In the genomic region with DNA sequence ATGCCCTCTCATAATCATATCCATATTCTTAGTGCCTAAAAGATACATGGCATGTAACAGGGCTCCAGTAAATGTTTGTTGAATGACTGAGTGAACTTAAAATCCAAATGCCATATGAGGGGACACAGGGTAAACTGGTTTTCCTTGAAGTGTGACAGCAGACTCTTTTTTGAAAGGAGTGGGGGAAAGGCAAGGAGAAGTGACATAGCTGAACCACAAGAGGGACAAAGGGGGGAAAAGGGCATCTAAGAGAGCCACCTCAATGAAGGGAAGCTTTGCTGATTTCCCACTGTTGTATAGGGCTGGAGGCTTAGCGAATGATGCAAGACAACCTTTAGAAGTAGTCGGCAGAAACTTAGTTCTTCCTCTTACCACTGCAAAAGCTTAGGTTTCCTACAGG, we compare ENCODE assay signal across 24 cellular contexts. TPM values are rescaled to one million over a fixed set of nuclear protein-coding genes. Genes with fewer than 3 reads are reported as not detected.
"Had no signal": no experiment of that assay in that cellular context is flagged by ENCODE, and none has a peak within 500 bp of the region (broad histone marks: within the 10 kb centered on the region; RNA-seq: fewer than 3 reads in every experiment).

No MANE protein-coding gene starts in this region.

- H3K9me3 ChIP-seq: SJSA1 had no signal

- DNase-seq: KBM-7, MV-4-11, NCI-H1048, NCI-H1105, NCI-H1417, NCI-H1436 treated with DMSO at 0.1 percent for 48 hours, NCI-H1694, NCI-H187 treated with DMSO at 0.1 percent for 48 hours, NCI-H2081, NCI-H2107, NCI-H226, NCI-H446, NCI-H510A, NCI-H524 treated with DMSO at 0.1 percent for 48 hours, NCI-H69, NCI-H774, Right ventricle myocardium superior, RPMI8226, SIG-M5 had no signal

- H3K4me1 ChIP-seq: SJSA1 had no signal

- H3K36me3 ChIP-seq: SJSA1 had no signal

- H3K4me3 ChIP-seq: SJSA1, SK-N-MC had no signal

- H3K27ac ChIP-seq: SJSA1, SK-N-MC had no signal

RNA-seq across cellular contexts. Expression of a gene that starts 9.1 kb away (rescaled TPM):
- total RNA-seq: HT-29, LHCN-M2, MCF 10A, Right ventricle myocardium superior, SJSA1 had no signal
